ENCODE assay signal across 14 cellular contexts in the genomic region with DNA sequence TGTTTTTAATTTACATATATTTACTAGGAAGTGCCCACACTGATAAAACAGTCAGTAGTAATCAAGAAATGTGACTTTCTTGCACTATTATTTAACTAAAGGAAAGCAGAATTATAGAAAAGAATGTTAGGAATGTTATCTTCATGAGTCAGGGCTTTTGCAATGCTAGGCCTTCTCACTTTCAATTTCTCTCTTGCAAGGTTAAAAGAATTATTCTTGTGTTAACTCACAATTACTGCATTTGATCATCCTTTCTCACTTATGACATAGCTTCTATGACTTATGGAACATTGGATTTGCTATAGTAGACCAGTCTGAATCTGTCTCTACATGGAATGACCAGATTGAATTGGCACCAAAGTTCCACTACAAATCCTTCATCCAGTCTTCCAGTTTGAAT.
DNase-seq lines count a peak whose midpoint lies in the region; ATAC-seq and TF ChIP-seq lines count a peak whose summit lies in the region.
"Had no signal": no experiment of that assay in that cellular context is flagged by ENCODE, and none has a peak within 500 bp of the region (broad histone marks: within the 10 kb centered on the region; RNA-seq: fewer than 3 reads in every experiment).

No MANE protein-coding gene starts in this region.

- no peaks in the 10 kb centered on the region for H3K9me2 ChIP-seq in hepatocyte (replicated peaks; ENCODE audit: insufficient read depth)

- in situ Hi-C loops in astrocyte of the spinal cord (cut with HindIII; ENCODE audit: low sequenced_read_pairs): no loop called here

- H3K27me3 ChIP-seq in hepatocyte: no peaks in the 10 kb centered on the region
- H3K27me3 ChIP-seq: tibial nerve had no signal

- H4K20me1 ChIP-seq in hepatocyte (ENCODE audit: insufficient read depth, poor library complexity, severe bottlenecking): no peaks in the 10 kb centered on the region

- H3K4me1 Mint-ChIP-seq in activated T-cell treated with anti-CD3 and anti-CD28 coated beads, Interleukin-2, amount 50 U/mL, for 24 hours (ENCODE audit: low read depth): peaks cover 24% of the 10 kb centered on the region
- no peaks in the 10 kb centered on the region for H3K4me1 Mint-ChIP-seq in stimulated activated effector memory CD8-positive, alpha-beta T cell treated with anti-CD3 and anti-CD28 coated beads, Interleukin-12 subunit alpha, Interleukin-12 subunit beta, amount 100 ng/mL, for 72 hours
- H3K4me1 Mint-ChIP-seq in CD14-positive monocyte: no peaks in the 10 kb centered on the region

- peak; percentile 39 for ATAC-seq in stimulated activated effector memory CD8-positive, alpha-beta T cell treated with anti-CD3 and anti-CD28 coated beads, Interleukin-12 subunit alpha, Interleukin-12 subunit beta, amount 100 ng/mL, for 72 hours
- no peak for ATAC-seq in HG02610 (IDR thresholded peaks at IDR 0.05; ENCODE audit: unreplicated experiment)

- no peaks in the 10 kb centered on the region for H3K36me3 ChIP-seq in hepatocyte (replicated peaks; ENCODE audit: insufficient read depth, low read depth)
- H3K36me3 ChIP-seq: tibial nerve had no signal

- H3K4me1 ChIP-seq in hepatocyte (ENCODE audit: insufficient read depth): no peaks in the 10 kb centered on the region
- H3K4me1 ChIP-seq: tibial nerve had no signal

- no peaks in the 10 kb centered on the region for H3K36me3 Mint-ChIP-seq in activated T-cell treated with anti-CD3 and anti-CD28 coated beads, Interleukin-2, amount 50 U/mL, for 24 hours (ENCODE audit: low read depth)
- no peaks in the 10 kb centered on the region for H3K36me3 Mint-ChIP-seq in stimulated activated effector memory CD8-positive, alpha-beta T cell treated with anti-CD3 and anti-CD28 coated beads, Interleukin-12 subunit alpha, Interleukin-12 subunit beta, amount 100 ng/mL, for 72 hours
- H3K36me3 Mint-ChIP-seq in CD14-positive monocyte: no peaks in the 10 kb centered on the region

- no peak overlapping the region for H3K4me3 Mint-ChIP-seq in activated T-cell treated with anti-CD3 and anti-CD28 coated beads, Interleukin-2, amount 50 U/mL, for 24 hours
- H3K4me3 Mint-ChIP-seq in stimulated activated effector memory CD8-positive, alpha-beta T cell treated with anti-CD3 and anti-CD28 coated beads, Interleukin-12 subunit alpha, Interleukin-12 subunit beta, amount 100 ng/mL, for 72 hours: no peak overlapping the region
- no peak overlapping the region for H3K4me3 Mint-ChIP-seq in CD14-positive monocyte

- no peak for TF ChIP-seq CTCF in astrocyte of the spinal cord (IDR thresholded peaks at IDR 0.05; ENCODE audit: low read depth, low read length)
- no peak for TF ChIP-seq CTCF in hepatocyte (IDR thresholded peaks at IDR 0.05; ENCODE audit: poor library complexity)
- TF ChIP-seq CTCF in CD14-positive monocyte (IDR thresholded peaks at IDR 0.05): no peak

- H3K4me2 ChIP-seq in hepatocyte: peak overlapping the region; percentile 17

- H3K9me3 ChIP-seq in hepatocyte (ENCODE audit: low read depth): no peaks in the 10 kb centered on the region
- H3K9me3 ChIP-seq: tibial nerve had no signal

- DNase-seq in activated T-cell treated with anti-CD3 and anti-CD28 coated beads, Interleukin-2, amount 50 U/mL, for 24 hours: no peak
- DNase-seq in activated T-cell treated with anti-CD3 and anti-CD28 coated beads for 4 hours (no peak), astrocyte of the spinal cord (ENCODE audit: low read depth, low spot score) (peak; percentile 60), hepatocyte (ENCODE audit: low spot score) (peak; percentile 21), OCI-M2 (lab: John Stamatoyannopoulos, UW; ENCODE audit: unreplicated experiment) (no peak), CD14-positive monocyte (ENCODE audit: low spot score) (no peak)
- DNase-seq in stimulated activated effector memory CD8-positive, alpha-beta T cell treated with anti-CD3 and anti-CD28 coated beads, Interleukin-12 subunit alpha, Interleukin-12 subunit beta, amount 100 ng/mL, for 72 hours (ENCODE audit: low spot score in 2 of 2): no peak
- DNase-seq: 8988T; activated CD4-positive, alpha-beta T cell treated with anti-CD3 and anti-CD28 coated beads for 1 hour; DMS79 treated with DMSO at 0.1 percent for 48 hours; KG1; NCI-H2171 treated with DMSO at 0.1 percent for 48 hours had no signal

- H3K79me2 ChIP-seq in hepatocyte: peaks cover 3% of the 10 kb centered on the region

- H3K9me3 Mint-ChIP-seq in activated T-cell treated with anti-CD3 and anti-CD28 coated beads, Interleukin-2, amount 50 U/mL, for 24 hours: no peaks in the 10 kb centered on the region
- no peaks in the 10 kb centered on the region for H3K9me3 Mint-ChIP-seq in stimulated activated effector memory CD8-positive, alpha-beta T cell treated with anti-CD3 and anti-CD28 coated beads, Interleukin-12 subunit alpha, Interleukin-12 subunit beta, amount 100 ng/mL, for 72 hours
- H3K9me3 Mint-ChIP-seq in CD14-positive monocyte: peaks cover 0 to 2% (median under 1%) of the 10 kb centered on the region in 7 donors

- intact Hi-C loops in CD14-positive monocyte (cut with micrococcal nuclease): no loop called here

- H3K27me3 Mint-ChIP-seq in activated T-cell treated with anti-CD3 and anti-CD28 coated beads, Interleukin-2, amount 50 U/mL, for 24 hours: no peaks in the 10 kb centered on the region
- H3K27me3 Mint-ChIP-seq in CD14-positive monocyte (ENCODE audit: low read depth in 3 of 3): peaks cover 0 to 1% (median 0%) of the 10 kb centered on the region in 3 donors

- peak overlapping the region; percentile 19 for H3K27ac Mint-ChIP-seq in activated T-cell treated with anti-CD3 and anti-CD28 coated beads, Interleukin-2, amount 50 U/mL, for 24 hours
- no peak overlapping the region for H3K27ac Mint-ChIP-seq in stimulated activated effector memory CD8-positive, alpha-beta T cell treated with anti-CD3 and anti-CD28 coated beads, Interleukin-12 subunit alpha, Interleukin-12 subunit beta, amount 100 ng/mL, for 72 hours
- H3K27ac Mint-ChIP-seq in CD14-positive monocyte: no peak overlapping the region

- no peak overlapping the region for H2AFZ ChIP-seq in hepatocyte

- no peak overlapping the region for H3K4me3 ChIP-seq in astrocyte of the spinal cord (ENCODE audit: low read depth, low read length)
- H3K4me3 ChIP-seq in hepatocyte: no peak overlapping the region
- H3K4me3 ChIP-seq: tibial nerve had no signal

- H3K27ac ChIP-seq in hepatocyte: peak overlapping the region; percentile 18
- H3K27ac ChIP-seq: tibial nerve had no signal

Comparison
In these comparisons a context has a peak if more than half of its experiments do, and no peak if none do; other contexts are left out.
1. DNase-seq: peak in astrocyte of the spinal cord (single experiment) and hepatocyte (single experiment); none in activated T-cell treated with anti-CD3 and anti-CD28 coated beads, Interleukin-2, amount 50 U/mL, for 24 hours (single experiment), activated T-cell treated with anti-CD3 and anti-CD28 coated beads for 4 hours (single experiment), stimulated activated effector memory CD8-positive, alpha-beta T cell treated with anti-CD3 and anti-CD28 coated beads, Interleukin-12 subunit alpha, Interleukin-12 subunit beta, amount 100 ng/mL, for 72 hours (0 of 2), OCI-M2 (single experiment) and CD14-positive monocyte (single experiment).